ENCODE assay signal across 1 cellular context in the genomic region with DNA sequence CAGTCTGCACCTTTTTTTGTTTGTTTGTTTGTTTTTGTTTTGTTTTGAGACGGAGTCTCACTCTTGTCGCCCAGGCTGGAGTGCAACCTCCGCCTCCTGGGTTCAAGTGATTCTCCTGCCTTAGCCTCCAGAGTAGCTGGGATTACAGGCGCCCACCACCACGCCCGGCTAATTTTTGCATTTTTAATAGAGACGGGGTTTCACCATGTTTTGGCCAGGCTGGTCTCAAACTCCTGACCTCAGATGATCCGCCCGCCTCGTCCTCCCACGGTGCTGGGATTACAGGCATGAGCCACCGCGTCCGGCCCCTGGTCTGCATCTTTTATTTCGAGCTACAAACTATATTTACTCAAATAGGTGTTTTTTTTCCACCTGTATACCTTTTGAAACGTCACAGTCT.
TF ChIP-seq lines count a peak whose summit lies in the region.

No MANE protein-coding gene starts in this region.

TF ChIP-seq in HEK293, 187 proteins besides CTCF, POLR2A, EP300 and RAD21:
- TF ChIP-seq EGR2 (tag by site-specific recombination; IDR thresholded peaks at IDR 0.05; ENCODE audit: low read depth) (peak; percentile 43; the same call in 1 of the 2 replicates), ZFHX2 (tag by site-specific recombination; conservative IDR thresholded peaks at IDR 0.05) (peak; percentile 73)
